9 cellular contexts compared by ENCODE assay signal in genomic region chr2:186349508-186349907, GRCh38.
DNase-seq lines count a peak whose midpoint lies in the region; ATAC-seq, FAIRE-seq and TF ChIP-seq lines count a peak whose summit lies in the region.
"Had no signal": no experiment of that assay in that cellular context is flagged by ENCODE, and none has a peak within 500 bp of the region (broad histone marks: within the 10 kb centered on the region; RNA-seq: fewer than 3 reads in every experiment).

No MANE protein-coding gene starts in this region.

- no peak overlapping the region for H3K9ac ChIP-seq in GM12878 (ENCODE audit: control insufficient read depth, insufficient read depth, low read length)

- no peaks in the 10 kb centered on the region for H4K20me1 ChIP-seq in GM12878 (ENCODE audit: control insufficient read depth, insufficient read depth)

- SMC1A ChIA-PET in GM12878 (lab: Charles Lee; ENCODE audit: uncharacterized antibody, unreplicated experiment), result no interaction called here

- FAIRE-seq in GM12878 (lab: Jason Lieb, UNC) (no peak), small intestine (lab: Jason Lieb, UNC) (no peak)

- RAD21 ChIA-PET in GM12878 (lab: Charles Lee; ENCODE audit: unreplicated experiment), result interaction anchor here (0.6 kb wide), 1 partner anchor 789 kb away, joined by 7 read pairs; no protein-coding TSS in a partner anchor

- WGBS in GM12878 (ENCODE audit: insufficient coverage, insufficient replicate concordance, low lambda C conversion rate, missing lambda C conversion rate), result 27% methylated on average over 2 of the region's 2 CpGs
- WGBS in small intestine, 3 donors, result 0 to 12% (median 5%) methylated on average over 2 of the region's 2 CpGs
- 2 to 7% methylated on average over 2 of the region's 2 CpGs for WGBS in transverse colon (ENCODE audit: low coverage in 1 of 2), 2 donors

- no peak overlapping the region for H3K27ac ChIP-seq in GM12878 (ENCODE audit: control insufficient read depth, insufficient read depth)
- H3K27ac ChIP-seq in small intestine (ENCODE audit: low read depth in 1 of 2, low read length in 1 of 2), result no peak overlapping the region
- no peak overlapping the region for H3K27ac ChIP-seq in transverse colon

- BruUV-seq in GM12878 (replicated peaks; lab: Mats Ljungman, UMichigan), result no TSS peak

- H3K36me3 ChIP-seq in GM12878 (ENCODE audit: control insufficient read depth in 2 of 2, insufficient read depth in 2 of 2, low read length in 1 of 2), result no peaks in the 10 kb centered on the region
- no peaks in the 10 kb centered on the region for H3K36me3 ChIP-seq in small intestine (ENCODE audit: control insufficient read depth in 2 of 2, insufficient read depth in 2 of 2, low read length in 2 of 2)
- H3K36me3 ChIP-seq in transverse colon, result no peaks in the 10 kb centered on the region

- DNase-seq in GM12878 (ENCODE audit: low read depth, low spot score) (no peak), small intestine (peak; percentile 35), NCI-H510A (lab: John Stamatoyannopoulos, UW) (no peak), transverse colon (no peak), GM10248 (ENCODE audit: extremely low spot score) (no peak), NOMO-1 treated with DMSO at 0.1 percent for 48 hours (lab: John Stamatoyannopoulos, UW; ENCODE audit: unreplicated experiment) (no peak)
- DNase-seq: stimulated activated naive CD4-positive, alpha-beta T cell had no signal

- TF ChIP-seq CTCF in GM12878 (IDR thresholded peaks at IDR 0.05 in 2 of 3, conservative IDR thresholded peaks at IDR 0.05 in 1 of 3; ENCODE audit: control insufficient read depth in 2 of 3, extremely low read depth in 1 of 3, insufficient read depth in 1 of 3, low read depth in 3 of 3, low read length in 3 of 3) (no peak), transverse colon (IDR thresholded peaks at IDR 0.05) (no peak), GM10248 (IDR thresholded peaks at IDR 0.05; ENCODE audit: control extremely low read depth, extremely low read depth, low read depth, missing control alignments) (no peak)

- no peak overlapping the region for H3K4me2 ChIP-seq in GM12878 (ENCODE audit: control insufficient read depth, insufficient read depth)

- TF ChIP-seq EP300 in GM12878 (IDR thresholded peaks at IDR 0.05; ENCODE audit: borderline replicate concordance in 1 of 2, control insufficient read depth in 1 of 2, low read depth in 2 of 2, low read length in 2 of 2), result no peak
- no peak for TF ChIP-seq EP300 in transverse colon (IDR thresholded peaks at IDR 0.05; ENCODE audit: low read depth)

- H3K27me3 ChIP-seq in GM12878 (replicated peaks in 1 of 2; ENCODE audit: control insufficient read depth in 2 of 2, insufficient read depth in 2 of 2, low read length in 1 of 2), result no peaks in the 10 kb centered on the region
- H3K27me3 ChIP-seq in small intestine (ENCODE audit: control insufficient read depth in 2 of 2, insufficient read depth in 2 of 2, low read length in 2 of 2), result no peaks in the 10 kb centered on the region
- no peaks in the 10 kb centered on the region for H3K27me3 ChIP-seq in transverse colon

- in situ Hi-C loops in GM12878 (cut with MboI), result no loop called here
- in situ Hi-C loops in transverse colon (cut with MboI; ENCODE audit: low pct_ligation_motif_present in 1 of 4, low pct_unique_long_range_greater_than_20kb in 1 of 4, low sequenced_read_pairs in 3 of 4), result no loop called here

- H2AFZ ChIP-seq in GM12878 (ENCODE audit: control insufficient read depth, low read depth, low read length), result no peak overlapping the region

- H3K4me1 ChIP-seq in GM12878 (ENCODE audit: control insufficient read depth, insufficient read depth, low read length) (no peaks in the 10 kb centered on the region; the same call in 1 of the 2 replicates), small intestine (ENCODE audit: control insufficient read depth in 2 of 2, insufficient read depth in 1 of 2, low read depth in 1 of 2, low read length in 1 of 2) (no peaks in the 10 kb centered on the region), transverse colon (peaks cover 0 to 37% (median 13%) of the 10 kb centered on the region in 4 donors)

- H3K4me3 ChIP-seq in GM12878 (no peak overlapping the region), small intestine (ENCODE audit: low read depth in 1 of 2, low read length in 2 of 2) (no peak overlapping the region), transverse colon (no peak overlapping the region)

- no peak for TF ChIP-seq POLR2A in GM12878 (IDR thresholded peaks at IDR 0.05; ENCODE audit: low read depth, low read length)
- no peak for TF ChIP-seq POLR2A in transverse colon (IDR thresholded peaks at IDR 0.05)

- intact Hi-C loops in GM12878 (cut with micrococcal nuclease; ENCODE audit: unreplicated experiment), result no loop called here
- intact Hi-C loops in transverse colon (cut with DNase I; ENCODE audit: low total_unique reads), result no loop called here

- CTCF ChIA-PET in GM12878 (lab: Yijun Ruan, JAX), result no interaction called here
- CTCF ChIA-PET in GM10248 (lab: Yijun Ruan, JAX), result interaction anchor here (1.2 kb wide), 1 partner anchor 16 kb away, joined by 3 read pairs; no protein-coding TSS in a partner anchor

- no peak for TF ChIP-seq RAD21 in GM12878 (IDR thresholded peaks at IDR 0.05; ENCODE audit: insufficient read depth, low read depth, low read length)

- H3K79me2 ChIP-seq in GM12878 (ENCODE audit: control insufficient read depth, insufficient read depth, low read length), result no peaks in the 10 kb centered on the region

- ATAC-seq in GM19468 (IDR thresholded peaks at IDR 0.05; ENCODE audit: extremely low read depth, unreplicated experiment) (peak; percentile 59), HG03575 (IDR thresholded peaks at IDR 0.05; ENCODE audit: extremely low read depth, insufficient number of reproducible peaks, low FRiP score, unreplicated experiment) (peak; percentile 50), GM12878 (peak; percentile 54)

- H3K9me3 ChIP-seq in GM12878 (replicated peaks; ENCODE audit: control insufficient read depth, insufficient read depth, low read length) (peaks cover 2% of the 10 kb centered on the region; the same call in 1 of the 3 replicates), small intestine (ENCODE audit: control insufficient read depth, low read depth) (no peaks in the 10 kb centered on the region), transverse colon (peaks cover 0 to 7% of the 10 kb centered on the region in 2 donors)

- POLR2A ChIA-PET in GM12878 (lab: Charles Lee), result no interaction called here
- POLR2A ChIA-PET in GM10248 (lab: Yijun Ruan, JAX), result no interaction called here

TF ChIP-seq in GM12878, 131 proteins besides CTCF, POLR2A, EP300 and RAD21:
- TF ChIP-seq ZBTB11 (CRISPR knock-in tag; IDR thresholded peaks at IDR 0.05), result no peak
- no peak for TF ChIP-seq E4F1 (IDR thresholded peaks at IDR 0.05; ENCODE audit: borderline replicate concordance, partially characterized antibody)
